Comparison of ENCODE assay signal across 1 cellular context in the genomic region with DNA sequence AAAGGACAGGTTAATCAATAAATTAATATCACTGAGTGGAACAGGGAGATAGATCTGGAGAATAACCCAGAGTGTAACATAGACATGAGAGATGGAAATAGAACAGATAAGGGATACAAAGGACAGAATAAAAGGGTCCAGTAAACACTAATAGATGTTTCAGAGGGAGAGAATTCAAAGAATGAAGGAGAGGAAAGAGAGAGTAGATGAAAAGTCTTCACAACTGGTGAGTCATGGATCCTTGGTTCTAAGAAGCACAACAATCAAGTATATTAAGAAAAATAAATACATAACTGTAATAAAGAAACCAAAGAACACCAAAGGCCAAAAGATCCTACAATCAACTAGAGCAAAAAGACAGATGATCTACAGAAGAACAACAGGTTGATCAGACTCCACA.
TF ChIP-seq lines count a peak whose summit lies in the region.

No MANE protein-coding gene starts in this region.

TF ChIP-seq in IMR-90, 13 proteins besides CTCF, POLR2A, EP300 and RAD21 (continued from another document):
- TF ChIP-seq ELK1 (IDR thresholded peaks at IDR 0.05; ENCODE audit: borderline replicate concordance, low read depth, low read length), result no peak
- no peak for TF ChIP-seq USF2 (IDR thresholded peaks at IDR 0.05; ENCODE audit: low read depth, low read length)
- TF ChIP-seq SMC3 (IDR thresholded peaks at IDR 0.05; ENCODE audit: low read depth, low read length), result no peak
- no peak for TF ChIP-seq NFE2L2 (IDR thresholded peaks at IDR 0.05; ENCODE audit: low read depth, low read length)
- no peak for TF ChIP-seq RFX5 (IDR thresholded peaks at IDR 0.05; ENCODE audit: low read depth, low read length)
- TF ChIP-seq MXI1 (IDR thresholded peaks at IDR 0.05; ENCODE audit: borderline replicate concordance, low read depth, low read length), result no peak
